ENCODE assay signal across 1 cellular context in the genomic region with DNA sequence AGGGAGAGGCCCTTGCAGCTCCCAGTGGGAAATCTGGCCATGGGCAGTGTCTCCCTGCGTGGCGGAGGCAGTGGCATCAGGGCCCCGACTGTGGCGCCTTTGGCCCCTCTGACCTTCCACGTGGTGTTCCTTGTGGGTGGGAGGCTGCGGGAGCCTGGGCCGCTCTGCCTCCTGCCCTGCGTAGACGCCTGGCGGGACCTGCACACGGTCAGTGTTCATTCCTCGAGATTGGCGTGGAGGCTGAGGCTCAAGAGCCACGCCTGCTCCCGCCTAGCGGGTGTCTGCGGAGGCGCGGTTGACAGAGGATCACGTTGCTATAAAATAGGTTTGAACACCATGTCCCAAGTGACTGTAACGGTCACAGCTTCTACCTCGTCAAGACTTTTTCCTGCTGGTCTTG.
A peak's percentile ranks its signal among the peaks of the same experiment; 100 is the strongest.
TF ChIP-seq lines count a peak whose summit lies in the region.

No MANE protein-coding gene starts in this region.

TF ChIP-seq in HepG2, 621 proteins besides CTCF, POLR2A, EP300 and RAD21:
- TF ChIP-seq PTBP1 (IDR thresholded peaks at IDR 0.05; ENCODE audit: low read depth, low read length, poor library complexity, severe bottlenecking) (no peak), ZNF552 (CRISPR knock-in tag; IDR thresholded peaks at IDR 0.05; ENCODE audit: borderline replicate concordance) (0 out of 2 replicates have a peak, but pooled peaks have one; percentile 41)
- TF ChIP-seq, protein P1, sequence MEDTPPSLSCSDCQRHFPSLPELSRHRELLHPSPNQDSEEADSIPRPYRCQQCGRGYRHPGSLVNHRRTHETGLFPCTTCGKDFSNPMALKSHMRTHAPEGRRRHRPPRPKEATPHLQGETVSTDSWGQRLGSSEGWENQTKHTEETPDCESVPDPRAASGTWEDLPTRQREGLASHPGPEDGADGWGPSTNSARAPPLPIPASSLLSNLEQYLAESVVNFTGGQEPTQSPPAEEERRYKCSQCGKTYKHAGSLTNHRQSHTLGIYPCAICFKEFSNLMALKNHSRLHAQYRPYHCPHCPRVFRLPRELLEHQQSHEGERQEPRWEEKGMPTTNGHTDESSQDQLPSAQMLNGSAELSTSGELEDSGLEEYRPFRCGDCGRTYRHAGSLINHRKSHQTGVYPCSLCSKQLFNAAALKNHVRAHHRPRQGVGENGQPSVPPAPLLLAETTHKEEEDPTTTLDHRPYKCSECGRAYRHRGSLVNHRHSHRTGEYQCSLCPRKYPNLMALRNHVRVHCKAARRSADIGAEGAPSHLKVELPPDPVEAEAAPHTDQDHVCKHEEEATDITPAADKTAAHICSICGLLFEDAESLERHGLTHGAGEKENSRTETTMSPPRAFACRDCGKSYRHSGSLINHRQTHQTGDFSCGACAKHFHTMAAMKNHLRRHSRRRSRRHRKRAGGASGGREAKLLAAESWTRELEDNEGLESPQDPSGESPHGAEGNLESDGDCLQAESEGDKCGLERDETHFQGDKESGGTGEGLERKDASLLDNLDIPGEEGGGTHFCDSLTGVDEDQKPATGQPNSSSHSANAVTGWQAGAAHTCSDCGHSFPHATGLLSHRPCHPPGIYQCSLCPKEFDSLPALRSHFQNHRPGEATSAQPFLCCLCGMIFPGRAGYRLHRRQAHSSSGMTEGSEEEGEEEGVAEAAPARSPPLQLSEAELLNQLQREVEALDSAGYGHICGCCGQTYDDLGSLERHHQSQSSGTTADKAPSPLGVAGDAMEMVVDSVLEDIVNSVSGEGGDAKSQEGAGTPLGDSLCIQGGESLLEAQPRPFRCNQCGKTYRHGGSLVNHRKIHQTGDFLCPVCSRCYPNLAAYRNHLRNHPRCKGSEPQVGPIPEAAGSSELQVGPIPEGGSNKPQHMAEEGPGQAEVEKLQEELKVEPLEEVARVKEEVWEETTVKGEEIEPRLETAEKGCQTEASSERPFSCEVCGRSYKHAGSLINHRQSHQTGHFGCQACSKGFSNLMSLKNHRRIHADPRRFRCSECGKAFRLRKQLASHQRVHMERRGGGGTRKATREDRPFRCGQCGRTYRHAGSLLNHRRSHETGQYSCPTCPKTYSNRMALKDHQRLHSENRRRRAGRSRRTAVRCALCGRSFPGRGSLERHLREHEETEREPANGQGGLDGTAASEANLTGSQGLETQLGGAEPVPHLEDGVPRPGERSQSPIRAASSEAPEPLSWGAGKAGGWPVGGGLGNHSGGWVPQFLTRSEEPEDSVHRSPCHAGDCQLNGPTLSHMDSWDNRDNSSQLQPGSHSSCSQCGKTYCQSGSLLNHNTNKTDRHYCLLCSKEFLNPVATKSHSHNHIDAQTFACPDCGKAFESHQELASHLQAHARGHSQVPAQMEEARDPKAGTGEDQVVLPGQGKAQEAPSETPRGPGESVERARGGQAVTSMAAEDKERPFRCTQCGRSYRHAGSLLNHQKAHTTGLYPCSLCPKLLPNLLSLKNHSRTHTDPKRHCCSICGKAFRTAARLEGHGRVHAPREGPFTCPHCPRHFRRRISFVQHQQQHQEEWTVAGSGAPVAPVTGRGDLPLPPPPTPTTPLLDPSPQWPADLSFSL (CRISPR knock-in tag; IDR thresholded peaks at IDR 0.05) = no peak
- TF ChIP-seq, protein P2, sequence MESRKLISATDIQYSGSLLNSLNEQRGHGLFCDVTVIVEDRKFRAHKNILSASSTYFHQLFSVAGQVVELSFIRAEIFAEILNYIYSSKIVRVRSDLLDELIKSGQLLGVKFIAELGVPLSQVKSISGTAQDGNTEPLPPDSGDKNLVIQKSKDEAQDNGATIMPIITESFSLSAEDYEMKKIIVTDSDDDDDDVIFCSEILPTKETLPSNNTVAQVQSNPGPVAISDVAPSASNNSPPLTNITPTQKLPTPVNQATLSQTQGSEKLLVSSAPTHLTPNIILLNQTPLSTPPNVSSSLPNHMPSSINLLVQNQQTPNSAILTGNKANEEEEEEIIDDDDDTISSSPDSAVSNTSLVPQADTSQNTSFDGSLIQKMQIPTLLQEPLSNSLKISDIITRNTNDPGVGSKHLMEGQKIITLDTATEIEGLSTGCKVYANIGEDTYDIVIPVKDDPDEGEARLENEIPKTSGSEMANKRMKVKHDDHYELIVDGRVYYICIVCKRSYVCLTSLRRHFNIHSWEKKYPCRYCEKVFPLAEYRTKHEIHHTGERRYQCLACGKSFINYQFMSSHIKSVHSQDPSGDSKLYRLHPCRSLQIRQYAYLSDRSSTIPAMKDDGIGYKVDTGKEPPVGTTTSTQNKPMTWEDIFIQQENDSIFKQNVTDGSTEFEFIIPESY (CRISPR knock-in tag; IDR thresholded peaks at IDR 0.05) = peak; percentile 83
